Comparison of ENCODE assay signal across 21 cellular contexts in genomic region chr9:88740844-88741243, GRCh38.
"Had no signal": no experiment of that assay in that cellular context is flagged by ENCODE, and none has a peak within 500 bp of the region (broad histone marks: within the 10 kb centered on the region; RNA-seq: fewer than 3 reads in every experiment).

No MANE protein-coding gene starts in this region.

- H3K27me3 ChIP-seq: esophagus squamous epithelium, heart left ventricle, hepatocyte, left lung, suprapubic skin, transverse colon, upper lobe of right lung, uterus had no signal

- DNase-seq: effector memory CD4-positive, alpha-beta T cell; esophagus squamous epithelium; heart left ventricle; left cardiac atrium; left lung; midbrain; naive thymus-derived CD4-positive, alpha-beta T cell; nephron progenitor cell; nucleus accumbens; psoas muscle; right cardiac atrium; stimulated activated naive CD4-positive, alpha-beta T cell; stimulated activated naive CD8-positive, alpha-beta T cell treated with anti-CD3 and anti-CD28 coated beads, Interleukin-15, amount 100 ng/mL, for 72 hours; transverse colon; upper lobe of right lung; uterus had no signal

- H3K4me3 Mint-ChIP-seq: naive thymus-derived CD4-positive, alpha-beta T cell; nephron progenitor cell; stimulated activated naive CD8-positive, alpha-beta T cell treated with anti-CD3 and anti-CD28 coated beads, Interleukin-15, amount 100 ng/mL, for 72 hours had no signal

- ATAC-seq: heart left ventricle; left cardiac atrium; left lung; naive thymus-derived CD4-positive, alpha-beta T cell; psoas muscle; right cardiac atrium; stimulated activated naive CD8-positive, alpha-beta T cell treated with anti-CD3 and anti-CD28 coated beads, Interleukin-15, amount 100 ng/mL, for 72 hours; upper lobe of right lung had no signal

- H3K9me3 ChIP-seq: esophagus squamous epithelium, heart left ventricle, left lung, psoas muscle, suprapubic skin, transverse colon, upper lobe of right lung, uterus had no signal

- H3K36me3 ChIP-seq: esophagus squamous epithelium, heart left ventricle, left lung, suprapubic skin, transverse colon, upper lobe of right lung, uterus had no signal

- H3K27ac Mint-ChIP-seq: naive thymus-derived CD4-positive, alpha-beta T cell; nephron progenitor cell; stimulated activated naive CD8-positive, alpha-beta T cell treated with anti-CD3 and anti-CD28 coated beads, Interleukin-15, amount 100 ng/mL, for 72 hours had no signal

- H3K4me3 ChIP-seq: coronary artery, esophagus squamous epithelium, heart left ventricle, hepatocyte, left lung, psoas muscle, skin epidermis, suprapubic skin, transverse colon, upper lobe of right lung, uterus had no signal

- H2AFZ ChIP-seq: hepatocyte had no signal

- H3K4me2 ChIP-seq: hepatocyte had no signal

- H3K4me1 ChIP-seq: left lung, uterus had no signal

- FAIRE-seq: frontal cortex had no signal

- H3K27ac ChIP-seq: coronary artery, heart left ventricle, left lung, psoas muscle, skin epidermis, suprapubic skin, transverse colon, upper lobe of right lung, uterus had no signal

- H3K9me3 Mint-ChIP-seq: naive thymus-derived CD4-positive, alpha-beta T cell; stimulated activated naive CD8-positive, alpha-beta T cell treated with anti-CD3 and anti-CD28 coated beads, Interleukin-15, amount 100 ng/mL, for 72 hours had no signal

- H3K4me1 Mint-ChIP-seq: naive thymus-derived CD4-positive, alpha-beta T cell; stimulated activated naive CD8-positive, alpha-beta T cell treated with anti-CD3 and anti-CD28 coated beads, Interleukin-15, amount 100 ng/mL, for 72 hours had no signal

- H3K36me3 Mint-ChIP-seq: naive thymus-derived CD4-positive, alpha-beta T cell had no signal

- H3K79me2 ChIP-seq: hepatocyte had no signal
